Comparison of ENCODE assay signal across 17 cellular contexts in the genomic region with DNA sequence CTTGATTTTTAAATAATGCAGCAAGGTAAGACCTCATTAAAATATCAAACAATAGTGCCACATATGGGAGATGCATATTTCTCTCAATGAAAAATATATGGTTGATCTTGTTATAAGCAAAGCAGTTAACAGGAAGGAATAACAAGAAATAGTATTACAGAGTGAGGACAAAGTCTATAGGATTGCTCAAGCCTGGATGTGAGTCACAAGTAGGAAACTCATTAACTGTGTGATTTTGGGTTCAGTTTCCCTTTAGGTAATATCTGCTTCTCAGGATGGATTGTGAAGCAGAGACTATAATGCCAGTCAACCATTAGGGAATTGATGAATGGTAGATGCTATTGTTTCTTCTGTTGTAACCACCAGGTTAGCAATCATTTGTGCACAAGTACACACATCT. TPM values are rescaled to one million over a fixed set of nuclear protein-coding genes. Genes with fewer than 3 reads are reported as not detected.
DNase-seq lines count a peak whose midpoint lies in the region; ATAC-seq lines count a peak whose summit lies in the region.
"Had no signal": no experiment of that assay in that cellular context is flagged by ENCODE, and none has a peak within 500 bp of the region (broad histone marks: within the 10 kb centered on the region; RNA-seq: fewer than 3 reads in every experiment).

No MANE protein-coding gene starts in this region.

- no peak overlapping the region for H3K4me3 ChIP-seq in adipocyte (ENCODE audit: low read length)
- H3K4me3 ChIP-seq: GM12878 had no signal

- ATAC-seq in GM21528 (IDR thresholded peaks at IDR 0.05; ENCODE audit: low FRiP score, unreplicated experiment) (no peak), GM18498 (IDR thresholded peaks at IDR 0.05; ENCODE audit: unreplicated experiment) (no peak)
- ATAC-seq: GM12878, Panc1 had no signal

- H3K27me3 ChIP-seq in adipocyte (replicated peaks; ENCODE audit: control insufficient read depth, insufficient read depth, low read length) = no peaks in the 10 kb centered on the region

- no peaks in the 10 kb centered on the region for H3K36me3 ChIP-seq in adipocyte (ENCODE audit: control insufficient read depth, insufficient read depth, low read length, severe bottlenecking)

- no peaks in the 10 kb centered on the region for H3K9me3 ChIP-seq in adipocyte (ENCODE audit: control insufficient read depth, low read length)
- H3K9me3 ChIP-seq: Caco-2 had no signal

- no peak overlapping the region for H3K9ac ChIP-seq in adipocyte (ENCODE audit: low read length)

- H3K4me1 ChIP-seq in adipocyte (ENCODE audit: control insufficient read depth, insufficient read depth, low read length) = no peaks in the 10 kb centered on the region
- H3K4me1 ChIP-seq: Caco-2 had no signal

- peak; percentile 36 for DNase-seq in EL
- peak; percentile 36 for DNase-seq in HCEC 1CT
- DNase-seq in adipocyte (ENCODE audit: low read depth) = peak; percentile 27
- DNase-seq in iris pigment epithelial cell (ENCODE audit: low read depth) = peak; percentile 18
- no peak for DNase-seq in H4 (ENCODE audit: low spot score)
- DNase-seq: Caco-2, NCI-H1436, NCI-H2029, NCI-H510A treated with DMSO at 0.1 percent for 48 hours, NCI-H82, SHP77 had no signal

RNA-seq across cellular contexts. Expression of a gene that starts 42.9 kb away (rescaled TPM):
- 0.02 TPM in 1 of 2 replicates, not detected in the other for total RNA-seq in H4 (2014; rRNA removed; shearing (Covaris generic))
- total RNA-seq: Caco-2; GM12878; LHCN-M2; T-helper 1 cell treated with Interleukin-12 subunit alpha and Interleukin-12 subunit beta and Interleukin-4 antibody, amounts not matched to agents 30 ng/mL and 1 ng/mL, for 36 hours had no signal
